Comparison of ENCODE assay signal across 10 cellular contexts in the genomic region with DNA sequence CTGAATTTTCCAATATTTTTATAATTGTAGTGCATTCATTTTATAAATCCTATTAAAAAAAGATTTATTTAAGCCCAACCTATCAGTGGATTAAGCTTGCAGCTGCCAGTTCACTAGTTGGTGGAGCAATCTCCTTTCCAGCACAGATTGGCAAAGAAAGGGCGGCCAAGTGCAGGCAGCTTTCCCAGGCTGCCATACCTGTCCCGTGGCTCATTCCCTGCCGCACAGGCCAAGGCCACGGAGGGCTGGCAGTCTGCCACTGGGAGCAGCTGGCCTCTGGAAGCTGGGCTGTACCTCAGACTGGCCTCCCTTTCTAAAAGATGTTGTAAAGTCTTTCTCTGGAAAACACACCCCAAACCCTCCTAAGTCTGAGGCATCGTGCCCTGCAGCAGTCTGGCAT.
DNase-seq lines count a peak whose midpoint lies in the region; ATAC-seq and TF ChIP-seq lines count a peak whose summit lies in the region.
"Had no signal": no experiment of that assay in that cellular context is flagged by ENCODE, and none has a peak within 500 bp of the region (broad histone marks: within the 10 kb centered on the region; RNA-seq: fewer than 3 reads in every experiment).

No MANE protein-coding gene starts in this region.

- peak overlapping the region in 1 of 2 donors; percentile 26 for H3K27ac ChIP-seq in lung (ENCODE audit: low read depth in 1 of 2, low read length in 1 of 2)

- H3K4me3 ChIP-seq in AG09309 (ENCODE audit: control insufficient read depth, low read depth, low read length) (no peak overlapping the region), lung (no peak overlapping the region)

- WGBS in lung, 2 donors: 55 to 82% methylated on average over 5 of the region's 5 CpGs

- no peaks in the 10 kb centered on the region for H3K36me3 ChIP-seq in lung (ENCODE audit: control insufficient read depth in 2 of 2, insufficient read depth in 2 of 2, low read length in 2 of 2)

- TF ChIP-seq CTCF in AG09309 (IDR thresholded peaks at IDR 0.05; ENCODE audit: control insufficient read depth, insufficient read depth, low read depth, low read length, missing control alignments) (no peak), lung (IDR thresholded peaks at IDR 0.05; ENCODE audit: control extremely low read depth, extremely low read depth) (no peak), GM10248 (IDR thresholded peaks at IDR 0.05; ENCODE audit: control extremely low read depth, extremely low read depth, low read depth, missing control alignments) (no peak)

- peak; percentile 48 for ATAC-seq in lung (ENCODE audit: insufficient read depth, low FRiP score)
- no peak for ATAC-seq in HG03039 (IDR thresholded peaks at IDR 0.05; ENCODE audit: unreplicated experiment)
- no peak for ATAC-seq in GM18517 (IDR thresholded peaks at IDR 0.05; ENCODE audit: unreplicated experiment)

- H3K27me3 ChIP-seq in lung (ENCODE audit: control insufficient read depth, insufficient read depth): no peaks in the 10 kb centered on the region

- POLR2A ChIA-PET in GM10248 (lab: Yijun Ruan, JAX): no interaction called here

- CTCF ChIA-PET in GM10248 (lab: Yijun Ruan, JAX): interaction anchor here (2.2 kb wide), 1 partner anchor 9 kb away, joined by 6 read pairs; no protein-coding TSS in a partner anchor

- no peaks in the 10 kb centered on the region for H3K9me3 ChIP-seq in lung (ENCODE audit: control insufficient read depth in 2 of 2, insufficient read depth in 1 of 2, low read length in 1 of 2)

- DNase-seq in AG09309 (ENCODE audit: low read depth) (peak; percentile 47), NCI-H1105 (lab: John Stamatoyannopoulos, UW) (peak; percentile 54), cerebellar cortex (ENCODE audit: low spot score) (peak; percentile 90), lung (ENCODE audit: low spot score) (peak; percentile 68), Kasumi-1 (lab: John Stamatoyannopoulos, UW) (no peak), GM10248 (ENCODE audit: extremely low spot score) (no peak)
- DNase-seq: CD8-positive, alpha-beta memory T cell; NCI-H1417 treated with DMSO at 0.1 percent for 48 hours had no signal

- H3K4me1 ChIP-seq in lung (ENCODE audit: control insufficient read depth in 2 of 2, insufficient read depth in 2 of 2, low read length in 2 of 2): peaks cover 1 to 8% of the 10 kb centered on the region in 2 donors

Comparison
In these comparisons a context has a peak if more than half of its experiments do, and no peak if none do; other contexts are left out.
1. DNase-seq: peak in AG09309 (single experiment), NCI-H1105 (single experiment), cerebellar cortex (single experiment) and lung (single experiment); none in Kasumi-1 (0 of 2) and GM10248 (single experiment).